Comparison of ENCODE assay signal across 13 cellular contexts in the genomic region with DNA sequence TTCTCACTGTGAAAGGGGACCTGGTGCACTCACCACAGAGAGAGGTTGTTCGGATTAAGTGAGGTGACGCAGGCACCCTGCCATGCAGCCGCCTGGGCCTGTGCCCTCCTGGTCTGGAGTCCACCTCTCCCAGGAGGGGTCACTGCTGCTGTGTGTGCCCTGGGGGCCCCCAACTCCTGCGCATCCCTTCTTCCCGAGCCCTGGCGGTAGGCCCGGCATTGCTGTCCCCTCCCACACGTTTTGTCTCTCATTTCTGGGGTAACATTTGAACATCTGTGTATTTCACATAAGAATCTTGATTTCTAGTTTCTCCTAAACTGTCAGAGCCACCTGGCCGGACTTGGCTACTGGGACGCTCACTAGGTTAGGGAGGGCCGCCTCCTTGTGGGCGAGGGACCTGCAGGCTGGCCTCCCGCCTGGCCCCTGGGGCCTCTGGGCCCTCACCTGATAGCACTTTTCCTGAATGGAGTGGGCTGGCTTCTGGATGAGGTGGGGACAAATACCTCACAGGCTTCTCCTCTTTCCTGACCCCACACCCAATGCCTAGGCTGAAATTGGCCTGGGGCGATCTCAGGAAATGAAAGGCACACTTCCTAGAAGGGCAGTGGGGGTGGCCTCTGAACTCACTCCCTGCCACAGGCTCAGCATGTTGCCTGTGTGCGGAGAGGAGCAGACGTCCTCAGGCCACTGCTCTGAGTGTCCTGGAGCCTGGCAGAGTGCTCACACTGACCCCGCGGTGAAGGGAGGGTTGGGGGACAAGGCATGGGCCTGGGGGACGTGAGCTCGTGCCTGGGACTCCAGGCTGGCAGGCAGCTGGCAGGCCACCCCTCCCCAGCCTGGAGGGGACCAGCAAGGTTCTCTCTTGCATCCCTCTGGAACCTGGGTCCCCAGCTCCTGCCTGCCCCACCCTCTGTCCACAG.
"Had no signal": no experiment of that assay in that cellular context is flagged by ENCODE, and none has a peak within 500 bp of the region (broad histone marks: within the 10 kb centered on the region; RNA-seq: fewer than 3 reads in every experiment).

No MANE protein-coding gene starts in this region.

- H3K36me3 Mint-ChIP-seq: activated naive CD4-positive, alpha-beta T cell treated with anti-CD3 and anti-CD28 coated beads, Interleukin-2, amount 50 U/mL, for 72 hours; stimulated activated memory B cell treated with anti-CD40 and anti-IgM and Interleukin-4, amounts not matched to agents 10 μg/mL and 1 μg/mL and 100 μg/mL, for 72 hours had no signal

- H3K4me2 ChIP-seq: smooth muscle cell had no signal

- H3K9me3 ChIP-seq: tibial artery had no signal

- H3K4me3 Mint-ChIP-seq: activated B cell treated with CpG ODN at 0.5 μM for 24 hours; activated T-cell treated with anti-CD3 and anti-CD28 coated beads, Interleukin-2, amount 50 U/mL, for 24 hours; neural crest cell; stimulated activated memory B cell treated with anti-CD40 and anti-IgM and Interleukin-4, amounts not matched to agents 10 μg/mL and 1 μg/mL and 100 μg/mL, for 72 hours had no signal

- FAIRE-seq: endometrium had no signal

- H3K27ac Mint-ChIP-seq: activated B cell treated with CpG ODN at 0.5 μM for 24 hours; activated T-cell treated with anti-CD3 and anti-CD28 coated beads, Interleukin-2, amount 50 U/mL, for 24 hours; stimulated activated memory B cell treated with anti-CD40 and anti-IgM and Interleukin-4, amounts not matched to agents 10 μg/mL and 1 μg/mL and 100 μg/mL, for 72 hours had no signal

- H3K4me1 Mint-ChIP-seq: activated B cell treated with CpG ODN at 0.5 μM for 24 hours; stimulated activated memory B cell treated with anti-CD40 and anti-IgM and Interleukin-4, amounts not matched to agents 10 μg/mL and 1 μg/mL and 100 μg/mL, for 72 hours had no signal

- H3K79me2 ChIP-seq: parathyroid adenoma had no signal

- H3K27ac ChIP-seq: dorsolateral prefrontal cortex, parathyroid adenoma, tibial artery had no signal

- H2AFZ ChIP-seq: parathyroid adenoma had no signal

- ATAC-seq: activated naive CD4-positive, alpha-beta T cell treated with anti-CD3 and anti-CD28 coated beads, Interleukin-2, amount 50 U/mL, for 72 hours; esophagus mucosa; stimulated activated memory B cell treated with anti-CD40 and anti-IgM and Interleukin-4, amounts not matched to agents 10 μg/mL and 1 μg/mL and 100 μg/mL, for 72 hours had no signal

- H3K36me3 ChIP-seq: tibial artery had no signal

- H3K4me3 ChIP-seq: dorsolateral prefrontal cortex, smooth muscle cell, tibial artery had no signal

- DNase-seq: activated B cell treated with CpG ODN at 0.5 μM for 24 hours; activated effector memory CD4-positive, alpha-beta T cell treated with anti-CD3 and anti-CD28 coated beads, Interleukin-2, amount 50 U/mL, for 16 hours; activated T-cell treated with anti-CD3 and anti-CD28 coated beads, Interleukin-2, amount 50 U/mL, for 24 hours; amygdala; tibial artery had no signal

- H3K9ac ChIP-seq: parathyroid adenoma had no signal

- H3K9me3 Mint-ChIP-seq: activated B cell treated with CpG ODN at 0.5 μM for 24 hours; activated naive CD4-positive, alpha-beta T cell treated with anti-CD3 and anti-CD28 coated beads, Interleukin-2, amount 50 U/mL, for 72 hours; activated T-cell treated with anti-CD3 and anti-CD28 coated beads, Interleukin-2, amount 50 U/mL, for 24 hours; neural crest cell had no signal
